In the genomic region with DNA sequence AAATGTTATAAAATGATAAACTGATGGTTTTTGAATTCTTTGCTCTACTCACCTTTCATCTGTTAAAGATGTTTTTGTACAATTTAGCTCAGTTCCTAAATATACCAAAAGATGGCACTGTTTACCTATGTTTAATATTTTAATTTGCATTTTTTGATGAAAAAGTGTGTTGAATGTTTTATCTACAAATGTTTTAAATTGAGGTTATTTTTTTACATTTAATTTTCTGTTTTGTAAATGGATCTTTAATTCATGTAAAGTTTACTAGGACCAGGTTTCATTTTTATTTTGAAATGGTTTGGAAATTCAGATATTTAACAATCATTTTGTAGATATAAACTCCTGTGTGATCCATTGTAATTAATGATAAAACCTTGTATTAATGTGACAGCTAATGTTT, we compare ENCODE assay signal across 9 cellular contexts. TPM values are rescaled to one million over a fixed set of nuclear protein-coding genes. Genes with fewer than 3 reads are reported as not detected.
DNase-seq lines count a peak whose midpoint lies in the region; ATAC-seq and TF ChIP-seq lines count a peak whose summit lies in the region.
"Had no signal": no experiment of that assay in that cellular context is flagged by ENCODE, and none has a peak within 500 bp of the region (broad histone marks: within the 10 kb centered on the region; RNA-seq: fewer than 3 reads in every experiment).

No MANE protein-coding gene starts in this region.

- no peak overlapping the region for H3K27ac Mint-ChIP-seq in osteocyte (ENCODE audit: unreplicated experiment)
- H3K27ac Mint-ChIP-seq: activated naive CD4-positive, alpha-beta T cell treated with anti-CD3 and anti-CD28 coated beads, Interleukin-2, amount 50 U/mL, for 24 hours had no signal

- H3K36me3 Mint-ChIP-seq in osteocyte (ENCODE audit: unreplicated experiment) = peaks cover 4% of the 10 kb centered on the region

- no peak overlapping the region for H3K27ac ChIP-seq in coronary artery

- H3K9me3 Mint-ChIP-seq in osteocyte (ENCODE audit: unreplicated experiment) = no peaks in the 10 kb centered on the region
- H3K9me3 Mint-ChIP-seq: activated naive CD4-positive, alpha-beta T cell treated with anti-CD3 and anti-CD28 coated beads, Interleukin-2, amount 50 U/mL, for 24 hours had no signal

- TF ChIP-seq CTCF in coronary artery (IDR thresholded peaks at IDR 0.05) (peak; percentile 33), osteocyte (IDR thresholded peaks at IDR 0.05) (peak; percentile 64)

- peaks cover 18% of the 10 kb centered on the region for H3K4me1 Mint-ChIP-seq in osteocyte (ENCODE audit: unreplicated experiment)

- H3K4me3 Mint-ChIP-seq in osteocyte (ENCODE audit: unreplicated experiment) = no peak overlapping the region
- H3K4me3 Mint-ChIP-seq: activated naive CD4-positive, alpha-beta T cell treated with anti-CD3 and anti-CD28 coated beads, Interleukin-2, amount 50 U/mL, for 24 hours had no signal

- ATAC-seq in GM19452 (IDR thresholded peaks at IDR 0.05; ENCODE audit: unreplicated experiment) = no peak
- ATAC-seq in GM21717 (IDR thresholded peaks at IDR 0.05; ENCODE audit: unreplicated experiment) = no peak

- no peak overlapping the region for H3K4me3 ChIP-seq in coronary artery

- no peaks in the 10 kb centered on the region for H3K27me3 Mint-ChIP-seq in osteocyte (ENCODE audit: unreplicated experiment)
- H3K27me3 Mint-ChIP-seq: activated naive CD4-positive, alpha-beta T cell treated with anti-CD3 and anti-CD28 coated beads, Interleukin-2, amount 50 U/mL, for 24 hours had no signal

- peak; percentile 24 for DNase-seq in NOMO-1 treated with DMSO at 0.1 percent for 48 hours (lab: John Stamatoyannopoulos, UW; ENCODE audit: unreplicated experiment)
- no peak for DNase-seq in NOMO-1 (lab: John Stamatoyannopoulos, UW; ENCODE audit: unreplicated experiment in 2 of 2)
- DNase-seq in NCI-H2029 (lab: John Stamatoyannopoulos, UW) = peak; percentile 29
- DNase-seq in coronary artery (ENCODE audit: low spot score) = no peak
- no peak for DNase-seq in osteocyte (ENCODE audit: extremely low spot score, unreplicated experiment)
- no peak for DNase-seq in SHP77 (lab: John Stamatoyannopoulos, UW)

RNA-seq across cellular contexts. Expression of a gene that starts 30.0 kb away (rescaled TPM):
- 14.8 and 16.2 TPM in 2 replicates for total RNA-seq in osteocyte

Comparison
In these comparisons a context has a peak if more than half of its experiments do, and no peak if none do; other contexts are left out.
1. DNase-seq: peak in NOMO-1 treated with DMSO at 0.1 percent for 48 hours (single experiment) and NCI-H2029 (single experiment); none in NOMO-1 (0 of 2), coronary artery (single experiment), osteocyte (single experiment) and SHP77 (0 of 2).